In genomic region chr16:85119333-85120005, GRCh38 we compare ENCODE assay signal across 23 cellular contexts. TPM values are rescaled to one million over a fixed set of nuclear protein-coding genes. Genes with fewer than 3 reads are reported as not detected.
"Had no signal": no experiment of that assay in that cellular context is flagged by ENCODE, and none has a peak within 500 bp of the region (broad histone marks: within the 10 kb centered on the region; RNA-seq: fewer than 3 reads in every experiment).

No MANE protein-coding gene starts in this region.

- H3K27ac ChIP-seq: HL-60, KMS-11, RWPE1 had no signal

- ATAC-seq: Panc1, PC-3 had no signal

- DNase-seq: Kasumi-1, MM.1S, NCI-H1092 treated with DMSO at 0.1 percent for 48 hours, NCI-H1436, NCI-H187, NCI-H2029, NCI-H2081 treated with DMSO at 0.1 percent for 48 hours, NCI-H2171, NCI-H345, NCI-H446 treated with DMSO at 0.1 percent for 48 hours, NCI-H510A treated with DMSO at 0.1 percent for 48 hours, NCI-H69, PC-3, SHP77, SK-N-SH, SW 1271 had no signal

- H3K4me2 ChIP-seq: KMS-11, SK-N-SH had no signal

- H3K9ac ChIP-seq: KMS-11, SK-N-SH had no signal

- FAIRE-seq: HTR-8/SVneo had no signal

- H3K9me3 ChIP-seq: SK-N-SH had no signal

RNA-seq across cellular contexts. Expression of gene CIBAR2, which starts 7.2 kb away (rescaled TPM):
- total RNA-seq: M059J, PC-3, SK-MEL-5 had no signal
